In genomic region chr11:65382036-65382803, GRCh38 we compare ENCODE assay signal across 1 cellular context.
TF ChIP-seq lines count a peak whose summit lies in the region.

SLC25A45 (minus strand) TSS chr11:65382646; CDS start chr11:65381951, 695 bp downstream.

TF ChIP-seq in HepG2, 621 proteins besides CTCF, POLR2A, EP300 and RAD21 (continued from another document and continues in another):
- no peak for TF ChIP-seq ZC3H13 (CRISPR knock-in tag; IDR thresholded peaks at IDR 0.05)
- peak; percentile 74 for TF ChIP-seq ZNF205 (CRISPR knock-in tag; IDR thresholded peaks at IDR 0.05)
- TF ChIP-seq, protein P1, sequence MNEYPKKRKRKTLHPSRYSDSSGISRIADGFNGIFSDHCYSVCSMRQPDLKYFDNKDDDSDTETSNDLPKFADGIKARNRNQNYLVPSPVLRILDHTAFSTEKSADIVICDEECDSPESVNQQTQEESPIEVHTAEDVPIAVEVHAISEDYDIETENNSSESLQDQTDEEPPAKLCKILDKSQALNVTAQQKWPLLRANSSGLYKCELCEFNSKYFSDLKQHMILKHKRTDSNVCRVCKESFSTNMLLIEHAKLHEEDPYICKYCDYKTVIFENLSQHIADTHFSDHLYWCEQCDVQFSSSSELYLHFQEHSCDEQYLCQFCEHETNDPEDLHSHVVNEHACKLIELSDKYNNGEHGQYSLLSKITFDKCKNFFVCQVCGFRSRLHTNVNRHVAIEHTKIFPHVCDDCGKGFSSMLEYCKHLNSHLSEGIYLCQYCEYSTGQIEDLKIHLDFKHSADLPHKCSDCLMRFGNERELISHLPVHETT (CRISPR knock-in tag; conservative IDR thresholded peaks at IDR 0.05), result peak; percentile 68
- TF ChIP-seq TERF1 (CRISPR knock-in tag; IDR thresholded peaks at IDR 0.05), result no peak
- no peak for TF ChIP-seq POLR2AphosphoS2 (IDR thresholded peaks at IDR 0.05; ENCODE audit: low read depth, low read length)
- no peak; the same call in 1 of the 2 replicates for TF ChIP-seq ZNF775 (CRISPR knock-in tag; IDR thresholded peaks at IDR 0.05; ENCODE audit: borderline replicate concordance)
- no peak for TF ChIP-seq ZNF354B (CRISPR knock-in tag; IDR thresholded peaks at IDR 0.05)
- peak; percentile 34 for TF ChIP-seq FOXA3 (CRISPR knock-in tag; IDR thresholded peaks at IDR 0.05)
- TF ChIP-seq ZNF33B (CRISPR knock-in tag; IDR thresholded peaks at IDR 0.05), result no peak
- TF ChIP-seq, protein P2, sequence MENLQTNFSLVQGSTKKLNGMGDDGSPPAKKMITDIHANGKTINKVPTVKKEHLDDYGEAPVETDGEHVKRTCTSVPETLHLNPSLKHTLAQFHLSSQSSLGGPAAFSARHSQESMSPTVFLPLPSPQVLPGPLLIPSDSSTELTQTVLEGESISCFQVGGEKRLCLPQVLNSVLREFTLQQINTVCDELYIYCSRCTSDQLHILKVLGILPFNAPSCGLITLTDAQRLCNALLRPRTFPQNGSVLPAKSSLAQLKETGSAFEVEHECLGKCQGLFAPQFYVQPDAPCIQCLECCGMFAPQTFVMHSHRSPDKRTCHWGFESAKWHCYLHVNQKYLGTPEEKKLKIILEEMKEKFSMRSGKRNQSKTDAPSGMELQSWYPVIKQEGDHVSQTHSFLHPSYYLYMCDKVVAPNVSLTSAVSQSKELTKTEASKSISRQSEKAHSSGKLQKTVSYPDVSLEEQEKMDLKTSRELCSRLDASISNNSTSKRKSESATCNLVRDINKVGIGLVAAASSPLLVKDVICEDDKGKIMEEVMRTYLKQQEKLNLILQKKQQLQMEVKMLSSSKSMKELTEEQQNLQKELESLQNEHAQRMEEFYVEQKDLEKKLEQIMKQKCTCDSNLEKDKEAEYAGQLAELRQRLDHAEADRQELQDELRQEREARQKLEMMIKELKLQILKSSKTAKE (CRISPR knock-in tag; IDR thresholded peaks at IDR 0.05; ENCODE audit: borderline replicate concordance), result peak; percentile 92
- TF ChIP-seq MYNN (CRISPR knock-in tag; IDR thresholded peaks at IDR 0.05; ENCODE audit: low read depth), result no peak
- TF ChIP-seq REPIN1 (CRISPR knock-in tag; IDR thresholded peaks at IDR 0.05; ENCODE audit: borderline replicate concordance, low read depth), result peak; percentile 95
- TF ChIP-seq E2F2 (CRISPR knock-in tag; IDR thresholded peaks at IDR 0.05; ENCODE audit: borderline replicate concordance), result no peak
- no peak for TF ChIP-seq ZFP62 (CRISPR knock-in tag; IDR thresholded peaks at IDR 0.05)
- no peak for TF ChIP-seq NFYB (CRISPR knock-in tag; IDR thresholded peaks at IDR 0.05)
- TF ChIP-seq ZMAT3 (CRISPR knock-in tag; conservative IDR thresholded peaks at IDR 0.05), result peak; percentile 73; the same call in 1 of the 2 replicates
- TF ChIP-seq, protein P3, sequence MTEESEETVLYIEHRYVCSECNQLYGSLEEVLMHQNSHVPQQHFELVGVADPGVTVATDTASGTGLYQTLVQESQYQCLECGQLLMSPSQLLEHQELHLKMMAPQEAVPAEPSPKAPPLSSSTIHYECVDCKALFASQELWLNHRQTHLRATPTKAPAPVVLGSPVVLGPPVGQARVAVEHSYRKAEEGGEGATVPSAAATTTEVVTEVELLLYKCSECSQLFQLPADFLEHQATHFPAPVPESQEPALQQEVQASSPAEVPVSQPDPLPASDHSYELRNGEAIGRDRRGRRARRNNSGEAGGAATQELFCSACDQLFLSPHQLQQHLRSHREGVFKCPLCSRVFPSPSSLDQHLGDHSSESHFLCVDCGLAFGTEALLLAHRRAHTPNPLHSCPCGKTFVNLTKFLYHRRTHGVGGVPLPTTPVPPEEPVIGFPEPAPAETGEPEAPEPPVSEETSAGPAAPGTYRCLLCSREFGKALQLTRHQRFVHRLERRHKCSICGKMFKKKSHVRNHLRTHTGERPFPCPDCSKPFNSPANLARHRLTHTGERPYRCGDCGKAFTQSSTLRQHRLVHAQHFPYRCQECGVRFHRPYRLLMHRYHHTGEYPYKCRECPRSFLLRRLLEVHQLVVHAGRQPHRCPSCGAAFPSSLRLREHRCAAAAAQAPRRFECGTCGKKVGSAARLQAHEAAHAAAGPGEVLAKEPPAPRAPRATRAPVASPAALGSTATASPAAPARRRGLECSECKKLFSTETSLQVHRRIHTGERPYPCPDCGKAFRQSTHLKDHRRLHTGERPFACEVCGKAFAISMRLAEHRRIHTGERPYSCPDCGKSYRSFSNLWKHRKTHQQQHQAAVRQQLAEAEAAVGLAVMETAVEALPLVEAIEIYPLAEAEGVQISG (CRISPR knock-in tag; IDR thresholded peaks at IDR 0.05), result peak; percentile 68
- peak; percentile 63 for TF ChIP-seq SP5 (CRISPR knock-in tag; IDR thresholded peaks at IDR 0.05; ENCODE audit: borderline replicate concordance, low read depth)
- no peak; the same call in 1 of the 2 replicates for TF ChIP-seq ZNF839 (CRISPR knock-in tag; IDR thresholded peaks at IDR 0.05; ENCODE audit: borderline replicate concordance)
- no peak for TF ChIP-seq ZBTB14 (CRISPR knock-in tag; IDR thresholded peaks at IDR 0.05)
- TF ChIP-seq KLF15 (CRISPR knock-in tag; IDR thresholded peaks at IDR 0.05; ENCODE audit: borderline replicate concordance), result no peak; the same call in 1 of the 2 replicates
- peak; percentile 34 for TF ChIP-seq MTERF4 (CRISPR knock-in tag; IDR thresholded peaks at IDR 0.05)
- TF ChIP-seq ZNF777 (CRISPR knock-in tag; IDR thresholded peaks at IDR 0.05), result no peak
- TF ChIP-seq SALL1 (CRISPR knock-in tag; IDR thresholded peaks at IDR 0.05), result peak; percentile 90
- TF ChIP-seq, protein P4, sequence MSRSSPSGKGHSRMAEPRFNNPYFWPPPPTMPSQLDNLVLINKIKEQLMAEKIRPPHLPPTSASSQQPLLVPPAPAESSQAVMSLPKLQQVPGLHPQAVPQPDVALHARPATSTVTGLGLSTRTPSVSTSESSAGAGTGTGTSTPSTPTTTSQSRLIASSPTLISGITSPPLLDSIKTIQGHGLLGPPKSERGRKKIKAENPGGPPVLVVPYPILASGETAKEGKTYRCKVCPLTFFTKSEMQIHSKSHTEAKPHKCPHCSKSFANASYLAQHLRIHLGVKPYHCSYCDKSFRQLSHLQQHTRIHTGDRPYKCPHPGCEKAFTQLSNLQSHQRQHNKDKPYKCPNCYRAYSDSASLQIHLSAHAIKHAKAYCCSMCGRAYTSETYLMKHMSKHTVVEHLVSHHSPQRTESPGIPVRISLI (CRISPR knock-in tag; IDR thresholded peaks at IDR 0.05; ENCODE audit: borderline replicate concordance), result no peak; the same call in none of the 2 replicates
- TF ChIP-seq DNMT1 (CRISPR knock-in tag; IDR thresholded peaks at IDR 0.05), result 0 out of 2 replicates have a peak, but pooled peaks have one; percentile 29
- TF ChIP-seq ZNF235 (CRISPR knock-in tag; IDR thresholded peaks at IDR 0.05; ENCODE audit: borderline replicate concordance), result peak; percentile 68; the same call in 1 of the 2 replicates
- TF ChIP-seq EED (CRISPR knock-in tag; IDR thresholded peaks at IDR 0.05), result no peak
- TF ChIP-seq ZSCAN21 (CRISPR knock-in tag; IDR thresholded peaks at IDR 0.05; ENCODE audit: borderline replicate concordance), result peak; percentile 78; the same call in 1 of the 2 replicates
- TF ChIP-seq, protein P5, sequence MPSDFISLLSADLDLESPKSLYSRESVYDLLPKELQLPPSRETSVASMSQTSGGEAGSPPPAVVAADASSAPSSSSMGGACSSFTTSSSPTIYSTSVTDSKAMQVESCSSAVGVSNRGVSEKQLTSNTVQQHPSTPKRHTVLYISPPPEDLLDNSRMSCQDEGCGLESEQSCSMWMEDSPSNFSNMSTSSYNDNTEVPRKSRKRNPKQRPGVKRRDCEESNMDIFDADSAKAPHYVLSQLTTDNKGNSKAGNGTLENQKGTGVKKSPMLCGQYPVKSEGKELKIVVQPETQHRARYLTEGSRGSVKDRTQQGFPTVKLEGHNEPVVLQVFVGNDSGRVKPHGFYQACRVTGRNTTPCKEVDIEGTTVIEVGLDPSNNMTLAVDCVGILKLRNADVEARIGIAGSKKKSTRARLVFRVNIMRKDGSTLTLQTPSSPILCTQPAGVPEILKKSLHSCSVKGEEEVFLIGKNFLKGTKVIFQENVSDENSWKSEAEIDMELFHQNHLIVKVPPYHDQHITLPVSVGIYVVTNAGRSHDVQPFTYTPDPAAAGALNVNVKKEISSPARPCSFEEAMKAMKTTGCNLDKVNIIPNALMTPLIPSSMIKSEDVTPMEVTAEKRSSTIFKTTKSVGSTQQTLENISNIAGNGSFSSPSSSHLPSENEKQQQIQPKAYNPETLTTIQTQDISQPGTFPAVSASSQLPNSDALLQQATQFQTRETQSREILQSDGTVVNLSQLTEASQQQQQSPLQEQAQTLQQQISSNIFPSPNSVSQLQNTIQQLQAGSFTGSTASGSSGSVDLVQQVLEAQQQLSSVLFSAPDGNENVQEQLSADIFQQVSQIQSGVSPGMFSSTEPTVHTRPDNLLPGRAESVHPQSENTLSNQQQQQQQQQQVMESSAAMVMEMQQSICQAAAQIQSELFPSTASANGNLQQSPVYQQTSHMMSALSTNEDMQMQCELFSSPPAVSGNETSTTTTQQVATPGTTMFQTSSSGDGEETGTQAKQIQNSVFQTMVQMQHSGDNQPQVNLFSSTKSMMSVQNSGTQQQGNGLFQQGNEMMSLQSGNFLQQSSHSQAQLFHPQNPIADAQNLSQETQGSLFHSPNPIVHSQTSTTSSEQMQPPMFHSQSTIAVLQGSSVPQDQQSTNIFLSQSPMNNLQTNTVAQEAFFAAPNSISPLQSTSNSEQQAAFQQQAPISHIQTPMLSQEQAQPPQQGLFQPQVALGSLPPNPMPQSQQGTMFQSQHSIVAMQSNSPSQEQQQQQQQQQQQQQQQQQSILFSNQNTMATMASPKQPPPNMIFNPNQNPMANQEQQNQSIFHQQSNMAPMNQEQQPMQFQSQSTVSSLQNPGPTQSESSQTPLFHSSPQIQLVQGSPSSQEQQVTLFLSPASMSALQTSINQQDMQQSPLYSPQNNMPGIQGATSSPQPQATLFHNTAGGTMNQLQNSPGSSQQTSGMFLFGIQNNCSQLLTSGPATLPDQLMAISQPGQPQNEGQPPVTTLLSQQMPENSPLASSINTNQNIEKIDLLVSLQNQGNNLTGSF (CRISPR knock-in tag; IDR thresholded peaks at IDR 0.05), result no peak
- no peak; the same call in 1 of the 2 replicates for TF ChIP-seq ZNF737 (CRISPR knock-in tag; IDR thresholded peaks at IDR 0.05; ENCODE audit: borderline replicate concordance)
- 0 out of 2 replicates have a peak, but pooled peaks have one; percentile 42 for TF ChIP-seq KMT2B (CRISPR knock-in tag; IDR thresholded peaks at IDR 0.05)
- no peak; the same call in 1 of the 2 replicates for TF ChIP-seq SP2 (CRISPR knock-in tag; IDR thresholded peaks at IDR 0.05)
- peak; percentile 83; the same call in 1 of the 2 replicates for TF ChIP-seq ZNF547 (CRISPR knock-in tag; IDR thresholded peaks at IDR 0.05)
- no peak for TF ChIP-seq TRIM22 (IDR thresholded peaks at IDR 0.05)
- TF ChIP-seq SPEN (CRISPR knock-in tag; IDR thresholded peaks at IDR 0.05; ENCODE audit: low read depth), result peak; percentile 81
- peak; percentile 79 for TF ChIP-seq ELF1 (CRISPR knock-in tag; IDR thresholded peaks at IDR 0.05)
